8 cellular contexts compared by ENCODE assay signal in genomic region chr9:122912964-122913673, GRCh38. TPM values are rescaled to one million over a fixed set of nuclear protein-coding genes. Genes with fewer than 3 reads are reported as not detected.
DNase-seq lines count a peak whose midpoint lies in the region; ATAC-seq and TF ChIP-seq lines count a peak whose summit lies in the region.

Gene ZBTB6, minus strand, starts transcription at chr9:122913323. Its CDS starts 1,251 bp downstream, at chr9:122912072.

- POLR2A ChIA-PET in BJ (lab: Charles Lee), result interaction anchor here (0.6 to 1.2 kb wide), 4 partner anchors 17 to 78 kb away, joined by 3 to 10 read pairs (median 5); partner anchors contain the start of genes RABGAP1 and ZBTB26
- POLR2A ChIA-PET in activated CD4-positive, alpha-beta T cell treated with anti-CD3 and anti-CD28 coated beads for 36 hours (lab: Charles Lee), result interaction anchor here (0.6 to 2.2 kb wide), 10 partner anchors 8 to 1676 kb away, joined by 3 to 18 read pairs (median 8); partner anchors contain the start of genes RABGAP1, RC3H2 and ZBTB26

- DNase-seq in BJ (ENCODE audit: low read depth) (peak; percentile 49), GM19238 (ENCODE audit: insufficient read length, low spot score) (peak; percentile 71), NCI-H510A (lab: John Stamatoyannopoulos, UW) (peak; percentile 70), dedifferentiated amniotic fluid mesenchymal stem cell (ENCODE audit: extremely low spot score) (peak; percentile 84), left lobe of liver (ENCODE audit: low spot score) (peak; percentile 80)
- peak; percentile 86 for DNase-seq in activated CD4-positive, alpha-beta T cell treated with anti-CD3 and anti-CD28 coated beads for 36 hours
- peak; percentile 49 to 57 for DNase-seq in stimulated activated CD4-positive, alpha-beta T cell treated with anti-CD3 and anti-CD28 coated beads, Interleukin-2, amount 100 ng/mL, for 48 hours

- H3K4me1 Mint-ChIP-seq in activated CD4-positive, alpha-beta T cell treated with anti-CD3 and anti-CD28 coated beads for 36 hours, result peaks cover 33% of the 10 kb centered on the region

- intact Hi-C loops in activated CD4-positive, alpha-beta T cell treated with anti-CD3 and anti-CD28 coated beads for 36 hours (cut with DNase I, micrococcal nuclease), result loop anchor here (1.0 to 2.0 kb wide), 6 partner anchors 8 to 355 kb away; partner anchors contain the start of genes RABGAP1 (in 2 of the 2), RC3H2 (in 2 of the 2), ZBTB26 (in 2 of the 2) and PDCL (in 1 of the 2)

- CTCF ChIA-PET in BJ (lab: Yijun Ruan, JAX), result no interaction called here
- CTCF ChIA-PET in activated CD4-positive, alpha-beta T cell treated with anti-CD3 and anti-CD28 coated beads for 36 hours (lab: Charles Lee), result interaction anchor here (0.7 to 1.3 kb wide), 7 partner anchors 9 to 78 kb away, joined by 3 to 9 read pairs (median 3); partner anchors contain the start of gene RABGAP1

- peak within 1 kb of the TSS; percentile 97 for H3K4me3 ChIP-seq in BJ (ENCODE audit: low read depth, low read length)

- H3K27me3 Mint-ChIP-seq in activated CD4-positive, alpha-beta T cell treated with anti-CD3 and anti-CD28 coated beads for 36 hours, result no peaks in the 10 kb centered on the region

- peak within 1 kb of the TSS; percentile 100 for H3K27ac Mint-ChIP-seq in activated CD4-positive, alpha-beta T cell treated with anti-CD3 and anti-CD28 coated beads for 36 hours

- no peaks in the 10 kb centered on the region for H3K9me3 Mint-ChIP-seq in activated CD4-positive, alpha-beta T cell treated with anti-CD3 and anti-CD28 coated beads for 36 hours (ENCODE audit: low read depth)

- no peaks in the 10 kb centered on the region for H3K27me3 ChIP-seq in BJ (ENCODE audit: control insufficient read depth, insufficient read depth, low read length)

- TF ChIP-seq CTCF in BJ (IDR thresholded peaks at IDR 0.05; ENCODE audit: insufficient read depth, low read depth, low read length), result no peak

- ATAC-seq in HG03439 (IDR thresholded peaks at IDR 0.05; ENCODE audit: unreplicated experiment) (peak; percentile 95), left lobe of liver (peak; percentile 100)
- peak; percentile 96 for ATAC-seq in activated CD4-positive, alpha-beta T cell treated with anti-CD3 and anti-CD28 coated beads for 36 hours

- H3K4me3 Mint-ChIP-seq in activated CD4-positive, alpha-beta T cell treated with anti-CD3 and anti-CD28 coated beads for 36 hours, result peak within 1 kb of the TSS; percentile 100

- peaks cover 32% of the 10 kb centered on the region for H3K36me3 Mint-ChIP-seq in activated CD4-positive, alpha-beta T cell treated with anti-CD3 and anti-CD28 coated beads for 36 hours (ENCODE audit: low read depth)

- H3K36me3 ChIP-seq in BJ (ENCODE audit: control insufficient read depth, insufficient read depth, low read length), result peaks cover 8% of the 10 kb centered on the region

RNA-seq across cellular contexts. Expression of gene ZBTB6, which starts in this region (rescaled TPM):
- 2.5 and 5.0 TPM in 2 replicates for polyA plus RNA-seq in BJ (2011; rRNA removed)
- 2.9 and 3.4 TPM in 2 replicates for polyA minus RNA-seq in BJ (2011; rRNA and poly(A)+ RNA removed)
- 1 to 10 TPM; 8.8 to 9.3 TPM for total RNA-seq in activated CD4-positive, alpha-beta T cell treated with anti-CD3 and anti-CD28 coated beads for 36 hours
- 2.0 TPM for total RNA-seq in left lobe of liver

Comparison
In these comparisons a context has a peak if more than half of its experiments do, and no peak if none do; other contexts are left out.
1. Peak in every context shown above with its lines: DNase-seq, ATAC-seq and H3K4me3 ChIP-seq.